In genomic region chr12:53492188-53492587, GRCh38 we compare ENCODE assay signal across 10 cellular contexts. TPM values are rescaled to one million over a fixed set of nuclear protein-coding genes. Genes with fewer than 3 reads are reported as not detected.
A peak's percentile ranks its signal among the peaks of the same experiment; 100 is the strongest.
DNase-seq lines count a peak whose midpoint lies in the region; ATAC-seq, FAIRE-seq and TF ChIP-seq lines count a peak whose summit lies in the region.
"Had no signal": no experiment of that assay in that cellular context is flagged by ENCODE, and none has a peak within 500 bp of the region (broad histone marks: within the 10 kb centered on the region; RNA-seq: fewer than 3 reads in every experiment).

No MANE protein-coding gene starts in this region.

- no peak for FAIRE-seq in A549 (lab: Jason Lieb, UNC)

- peak overlapping the region; percentile 35 for H2AFZ ChIP-seq in mammary epithelial cell (ENCODE audit: low read depth, low read length)

- TF ChIP-seq EP300 in A549 (IDR thresholded peaks at IDR 0.05), result no peak

- H3K4me3 Mint-ChIP-seq in HFFc6, result peak overlapping the region; percentile 85

- H3K79me2 ChIP-seq in mammary epithelial cell (ENCODE audit: insufficient read depth, low read length), result no peaks in the 10 kb centered on the region

- TF ChIP-seq POLR2A in A549 (IDR thresholded peaks at IDR 0.05; ENCODE audit: low read length), result no peak

- H3K4me1 Mint-ChIP-seq in HFFc6 (ENCODE audit: low read depth), result peaks cover 38% of the 10 kb centered on the region

- no peaks in the 10 kb centered on the region for H4K20me1 ChIP-seq in mammary epithelial cell (ENCODE audit: insufficient read depth, low read length)

- dilution Hi-C loops in mammary epithelial cell (cut with HindIII; ENCODE audit: low sequenced_read_pairs), result no loop called here

- H3K4me2 ChIP-seq in A549, result peak overlapping the region; percentile 89
- peak overlapping the region; percentile 91 for H3K4me2 ChIP-seq in mammary epithelial cell (ENCODE audit: insufficient read depth, low read depth, low read length)

- peaks cover 43% of the 10 kb centered on the region for H3K4me1 ChIP-seq in A549
- peaks cover 10% of the 10 kb centered on the region for H3K4me1 ChIP-seq in mammary epithelial cell (ENCODE audit: insufficient read depth, low read length)
- H3K4me1 ChIP-seq in muscle layer of colon (ENCODE audit: insufficient read depth, low read length), result peaks cover 24% of the 10 kb centered on the region

- no peaks in the 10 kb centered on the region for H3K9me3 ChIP-seq in A549
- H3K9me3 ChIP-seq in mammary epithelial cell (replicated peaks; ENCODE audit: insufficient read depth, low read length), result no peaks in the 10 kb centered on the region
- H3K9me3 ChIP-seq in muscle layer of colon (ENCODE audit: low read length), result no peaks in the 10 kb centered on the region

- no peaks in the 10 kb centered on the region for H3K36me3 ChIP-seq in mammary epithelial cell (ENCODE audit: insufficient read depth, low read length)
- no peaks in the 10 kb centered on the region for H3K36me3 ChIP-seq in muscle layer of colon (ENCODE audit: insufficient read depth, low read length)

- BruUV-seq in mammary epithelial cell (replicated peaks; lab: Mats Ljungman, UMichigan), result TSS peak; percentile 29

- DNase-seq in A549 (ENCODE audit: low read depth in 1 of 2, low spot score in 1 of 2) (no peak), HFFc6 (no peak), mammary epithelial cell (no peak), NCI-H524 treated with DMSO at 0.1 percent for 48 hours (lab: John Stamatoyannopoulos, UW) (no peak), Kasumi-1 (lab: John Stamatoyannopoulos, UW) (no peak)

- POLR2A ChIA-PET in A549 (lab: Yijun Ruan, JAX), result interaction anchor here (0.6 to 3.4 kb wide), 3 partner anchors 8 to 17 kb away, joined by 3 to 21 read pairs (median 19); partner anchors contain the start of gene TARBP2

- no peaks in the 10 kb centered on the region for H3K9me3 Mint-ChIP-seq in HFFc6

- TF ChIP-seq CTCF in A549 (IDR thresholded peaks at IDR 0.05) (no peak), HFFc6 (IDR thresholded peaks at IDR 0.05) (no peak), mammary epithelial cell (conservative IDR thresholded peaks at IDR 0.05 in 1 of 2, IDR thresholded peaks at IDR 0.05 in 1 of 2; ENCODE audit: extremely low read depth in 1 of 2, insufficient read depth in 1 of 2, low read depth in 1 of 2, low read length in 2 of 2) (no peak)

- H3K9ac ChIP-seq in mammary epithelial cell (ENCODE audit: insufficient read depth, low read length) (no peak overlapping the region), muscle layer of colon (ENCODE audit: low read length) (peak overlapping the region; percentile 42)

- WGBS in A549 (ENCODE audit: missing lambda C conversion rate), result 95% methylated on average over 20 of the region's 20 CpGs
- 67% methylated on average over 9 of the region's 20 CpGs for WGBS in mammary epithelial cell (ENCODE audit: low coverage, missing lambda C conversion rate)

- peaks cover 11% of the 10 kb centered on the region for H3K27me3 Mint-ChIP-seq in HFFc6 (ENCODE audit: insufficient read depth)

- H3K4me3 ChIP-seq in A549, result peak overlapping the region; percentile 60
- H3K4me3 ChIP-seq in mammary epithelial cell (replicated peaks in 1 of 3; ENCODE audit: insufficient read depth in 1 of 3, low read depth in 2 of 3, low read length in 3 of 3), result peak overlapping the region in 1 of 3 experiments; percentile 69
- H3K4me3 ChIP-seq in muscle layer of colon (ENCODE audit: low read depth in 1 of 2, low read length in 2 of 2), result peak overlapping the region; percentile 41 to 80

- no peak for ATAC-seq in A549
- ATAC-seq in HG03045 (IDR thresholded peaks at IDR 0.05; ENCODE audit: unreplicated experiment), result no peak
- no peak for ATAC-seq in GM18861 (IDR thresholded peaks at IDR 0.05; ENCODE audit: unreplicated experiment)

- TF ChIP-seq RAD21 in A549 (conservative IDR thresholded peaks at IDR 0.05 in 1 of 2, IDR thresholded peaks at IDR 0.05 in 1 of 2), result no peak

- H3K27ac Mint-ChIP-seq in HFFc6, result peak overlapping the region; percentile 90

- H3K27ac ChIP-seq in A549 (peak overlapping the region; percentile 89 to 91), mammary epithelial cell (ENCODE audit: insufficient read depth, low read depth, low read length) (no peak overlapping the region), muscle layer of colon (ENCODE audit: low read depth, low read length) (peak overlapping the region; percentile 81)

- in situ Hi-C loops in mammary epithelial cell (cut with MboI; ENCODE audit: low sequenced_read_pairs in 2 of 2), result no loop called here

- H3K27me3 ChIP-seq in mammary epithelial cell (ENCODE audit: insufficient read depth, low read length) (no peaks in the 10 kb centered on the region), muscle layer of colon (ENCODE audit: control insufficient read depth in 1 of 2, insufficient read depth in 2 of 2, low read length in 2 of 2) (no peaks in the 10 kb centered on the region)

- peaks cover 3% of the 10 kb centered on the region; the same call in 1 of the 2 replicates for H3K36me3 Mint-ChIP-seq in HFFc6 (ENCODE audit: low read depth)

- intact Hi-C loops in mammary epithelial cell (cut with micrococcal nuclease), result no loop called here

- CTCF ChIA-PET in A549 (lab: Yijun Ruan, JAX), result interaction anchor here (0.8 to 2.7 kb wide), 7 partner anchors 15 to 140 kb away, joined by 3 to 13 read pairs (median 3); no protein-coding TSS in a partner anchor
- CTCF ChIA-PET in mammary epithelial cell (lab: Charles Lee; ENCODE audit: low non-redundant PET), result interaction anchor here (0.7 kb wide), 1 partner anchor 9 kb away, joined by 7 read pairs; no protein-coding TSS in a partner anchor

TF ChIP-seq in A549, 52 proteins besides CTCF, POLR2A, EP300 and RAD21 (continues in another document):
- no peak for TF ChIP-seq MAFK (IDR thresholded peaks at IDR 0.05; ENCODE audit: partially characterized antibody)
- no peak for TF ChIP-seq HDAC2 (IDR thresholded peaks at IDR 0.05)
- TF ChIP-seq HES2 (IDR thresholded peaks at IDR 0.05), result no peak
- TF ChIP-seq RNF2 (IDR thresholded peaks at IDR 0.05; ENCODE audit: borderline replicate concordance, low read depth), result no peak
- TF ChIP-seq JUNB (IDR thresholded peaks at IDR 0.05), result no peak

RNA-seq across cellular contexts. Expression of gene MAP3K12, which starts 7.1 kb away (rescaled TPM):
- polyA plus RNA-seq in A549 (2011; rRNA removed), result 21.9 and 30.6 TPM in 2 replicates
- polyA plus RNA-seq in A549 (2012; cell fraction: cytosol; rRNA removed), result 20.1 and 23.0 TPM in 2 replicates
- 110 and 113 TPM in 2 replicates for polyA plus RNA-seq in A549 (2012; cell fraction: nucleus; rRNA removed)
- polyA plus RNA-seq in A549 (2017; fragmentation: RNase III; extraction: RNeasy Plus Mini Kit Qiagen cat#74134 plus additional on column Dnase treatment), result 14.0 to 18.7 TPM (median 16.1 TPM) in 3 replicates
- 29.2 and 40.6 TPM in 2 replicates for polyA minus RNA-seq in A549 (2011; rRNA and poly(A)+ RNA removed)
- 10 to 100 TPM; 21.2 to 26.5 (median 23.5) TPM for total RNA-seq in HFFc6 (2021; fragmentation: NEBNext Ultra II Directional; extraction: Animal tissue kit (Norgen Biotek cat#: 25700))
- total RNA-seq in mammary epithelial cell, result 10 to 100 TPM; 10.3 to 19.0 TPM
- polyA plus RNA-seq in mammary epithelial cell, result 12.3 TPM
- 42.1 TPM for polyA minus RNA-seq in mammary epithelial cell

RNA-seq across cellular contexts. Expression of gene TARBP2, which starts 8.9 kb away (rescaled TPM):
- polyA plus RNA-seq in A549 (2011; rRNA removed) (41.5 and 51.2 TPM in 2 replicates), A549 (2017; fragmentation: RNase III; extraction: RNeasy Plus Mini Kit Qiagen cat#74134 plus additional on column Dnase treatment) (43.7 to 50.4 TPM (median 49.9 TPM) in 3 replicates), mammary epithelial cell (36.3 TPM)
- 91.9 and 106 TPM in 2 replicates for polyA plus RNA-seq in A549 (2012; cell fraction: cytosol; rRNA removed)
- polyA plus RNA-seq in A549 (2012; cell fraction: nucleus; rRNA removed), result 170 and 176 TPM in 2 replicates
- 39.4 and 49.2 TPM in 2 replicates for polyA minus RNA-seq in A549 (2011; rRNA and poly(A)+ RNA removed)
- 10 to 100 TPM; 35.1 to 41.7 (median 37.1) TPM for total RNA-seq in HFFc6 (2021; fragmentation: NEBNext Ultra II Directional; extraction: Animal tissue kit (Norgen Biotek cat#: 25700))
- total RNA-seq in mammary epithelial cell, result 10 to 100 TPM; 21.2 to 32.2 TPM
- polyA minus RNA-seq in mammary epithelial cell, result 16.7 TPM

RNA-seq across cellular contexts. Expression of gene NPFF, which starts 15.1 kb away (rescaled TPM):
- polyA plus RNA-seq in A549 (2011; rRNA removed) (0.17 TPM in 1 of 2 replicates, not detected in the other), A549 (2017; fragmentation: RNase III; extraction: RNeasy Plus Mini Kit Qiagen cat#74134 plus additional on column Dnase treatment) (not detected in 3 replicates), mammary epithelial cell (not detected)
- 0.26 and 0.46 TPM in 2 replicates for polyA plus RNA-seq in A549 (2012; cell fraction: cytosol; rRNA removed)
- polyA plus RNA-seq in A549 (2012; cell fraction: nucleus; rRNA removed), result 1.4 and 1.6 TPM in 2 replicates
- polyA minus RNA-seq in A549 (2011; rRNA and poly(A)+ RNA removed), result not detected in 2 replicates
- total RNA-seq in HFFc6 (2021; fragmentation: NEBNext Ultra II Directional; extraction: Animal tissue kit (Norgen Biotek cat#: 25700)), result not detected
- total RNA-seq in mammary epithelial cell, result not detected
- not detected for polyA minus RNA-seq in mammary epithelial cell
- total RNA-seq: myocyte, RPMI7951 had no signal

RNA-seq across cellular contexts. Expression of gene PCBP2, which starts 40.3 kb away (rescaled TPM):
- 367 and 604 TPM in 2 replicates for polyA plus RNA-seq in A549 (2011; rRNA removed)
- polyA plus RNA-seq in A549 (2012; cell fraction: cytosol; rRNA removed), result 705 and 750 TPM in 2 replicates
- 500 and 631 TPM in 2 replicates for polyA plus RNA-seq in A549 (2012; cell fraction: nucleus; rRNA removed)
- polyA plus RNA-seq in A549 (2017; fragmentation: RNase III; extraction: RNeasy Plus Mini Kit Qiagen cat#74134 plus additional on column Dnase treatment), result 546 to 553 TPM (median 551 TPM) in 3 replicates
- polyA minus RNA-seq in A549 (2011; rRNA and poly(A)+ RNA removed), result 1,540 and 1,566 TPM in 2 replicates
- total RNA-seq in HFFc6 (2021; fragmentation: NEBNext Ultra II Directional; extraction: Animal tissue kit (Norgen Biotek cat#: 25700)), result 100 to 1,000 TPM; 763 to 969 (median 874) TPM
- 100 to 1,000 TPM; 187 to 654 TPM for total RNA-seq in mammary epithelial cell
- polyA plus RNA-seq in mammary epithelial cell, result 202 TPM
- 842 TPM for polyA minus RNA-seq in mammary epithelial cell

RNA-seq across cellular contexts. Expression of gene PRR13, which starts 50.7 kb away (rescaled TPM):
- polyA plus RNA-seq in A549 (2011; rRNA removed), result 203 and 257 TPM in 2 replicates
- 214 and 245 TPM in 2 replicates for polyA plus RNA-seq in A549 (2012; cell fraction: cytosol; rRNA removed)
- 99.6 and 118 TPM in 2 replicates for polyA plus RNA-seq in A549 (2012; cell fraction: nucleus; rRNA removed)
- polyA plus RNA-seq in A549 (2017; fragmentation: RNase III; extraction: RNeasy Plus Mini Kit Qiagen cat#74134 plus additional on column Dnase treatment), result 210 to 248 TPM (median 221 TPM) in 3 replicates
- 200 and 213 TPM in 2 replicates for polyA minus RNA-seq in A549 (2011; rRNA and poly(A)+ RNA removed)
- total RNA-seq in HFFc6 (2021; fragmentation: NEBNext Ultra II Directional; extraction: Animal tissue kit (Norgen Biotek cat#: 25700)), result 100 to 1,000 TPM; 122 to 188 (median 165) TPM
- total RNA-seq in mammary epithelial cell, result 100 to 1,000 TPM in 1 of 2 donors, 10 to 100 TPM in 1; 43.5 to 158 TPM
- 91.8 TPM for polyA plus RNA-seq in mammary epithelial cell
- 102 TPM for polyA minus RNA-seq in mammary epithelial cell
